Comparison of ENCODE assay signal across 1 cellular context in genomic region chr17:8537734-8538133, GRCh38.
TF ChIP-seq lines count a peak whose summit lies in the region.

No MANE protein-coding gene starts in this region.

TF ChIP-seq in A549, 52 proteins besides CTCF, POLR2A, EP300 and RAD21 (continued from another document):
- TF ChIP-seq USF2 (IDR thresholded peaks at IDR 0.05) (no peak), KDM5A (IDR thresholded peaks at IDR 0.05) (no peak), ATOH8 (CRISPR knock-in tag; IDR thresholded peaks at IDR 0.05; ENCODE audit: low read depth) (no peak), RCOR1 (IDR thresholded peaks at IDR 0.05; ENCODE audit: low read depth, low read length) (no peak), EHF (CRISPR knock-in tag; IDR thresholded peaks at IDR 0.05) (no peak), TFCP2L1 (CRISPR knock-in tag; IDR thresholded peaks at IDR 0.05) (no peak), EHMT2 (IDR thresholded peaks at IDR 0.05; ENCODE audit: low read depth) (no peak)
TF ChIP-seq in A549: peak in this region for 0.
